Comparison of ENCODE assay signal across 2 cellular contexts in the genomic region with DNA sequence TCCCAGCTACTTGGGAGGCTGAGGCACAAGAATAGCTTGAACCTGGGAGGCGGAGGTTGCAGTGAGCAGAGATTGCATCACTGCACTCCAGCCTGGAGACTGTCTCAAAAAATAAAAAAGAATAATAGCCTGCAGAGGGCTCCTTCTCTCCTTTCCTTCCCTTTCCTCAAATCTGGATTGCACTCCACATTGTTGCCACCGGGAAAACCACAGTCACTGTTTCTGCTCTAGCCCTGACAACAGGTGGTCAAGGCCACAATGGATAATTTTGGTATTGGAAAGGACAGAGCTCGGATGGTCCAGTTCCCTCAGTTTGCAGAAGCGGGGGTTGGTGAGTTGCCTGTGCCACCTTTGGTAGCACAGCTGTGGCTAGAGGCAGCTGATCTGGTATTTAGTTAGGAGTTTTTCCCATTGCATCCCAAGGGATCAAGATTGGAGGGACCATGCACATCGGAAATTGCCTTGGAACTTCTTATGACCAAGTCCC.
TF ChIP-seq lines count a peak whose summit lies in the region.

No MANE protein-coding gene starts in this region.

TF ChIP-seq in Ishikawa, 13 proteins besides CTCF, POLR2A, EP300 and RAD21 (continued from another document):
- TF ChIP-seq, protein P1, sequence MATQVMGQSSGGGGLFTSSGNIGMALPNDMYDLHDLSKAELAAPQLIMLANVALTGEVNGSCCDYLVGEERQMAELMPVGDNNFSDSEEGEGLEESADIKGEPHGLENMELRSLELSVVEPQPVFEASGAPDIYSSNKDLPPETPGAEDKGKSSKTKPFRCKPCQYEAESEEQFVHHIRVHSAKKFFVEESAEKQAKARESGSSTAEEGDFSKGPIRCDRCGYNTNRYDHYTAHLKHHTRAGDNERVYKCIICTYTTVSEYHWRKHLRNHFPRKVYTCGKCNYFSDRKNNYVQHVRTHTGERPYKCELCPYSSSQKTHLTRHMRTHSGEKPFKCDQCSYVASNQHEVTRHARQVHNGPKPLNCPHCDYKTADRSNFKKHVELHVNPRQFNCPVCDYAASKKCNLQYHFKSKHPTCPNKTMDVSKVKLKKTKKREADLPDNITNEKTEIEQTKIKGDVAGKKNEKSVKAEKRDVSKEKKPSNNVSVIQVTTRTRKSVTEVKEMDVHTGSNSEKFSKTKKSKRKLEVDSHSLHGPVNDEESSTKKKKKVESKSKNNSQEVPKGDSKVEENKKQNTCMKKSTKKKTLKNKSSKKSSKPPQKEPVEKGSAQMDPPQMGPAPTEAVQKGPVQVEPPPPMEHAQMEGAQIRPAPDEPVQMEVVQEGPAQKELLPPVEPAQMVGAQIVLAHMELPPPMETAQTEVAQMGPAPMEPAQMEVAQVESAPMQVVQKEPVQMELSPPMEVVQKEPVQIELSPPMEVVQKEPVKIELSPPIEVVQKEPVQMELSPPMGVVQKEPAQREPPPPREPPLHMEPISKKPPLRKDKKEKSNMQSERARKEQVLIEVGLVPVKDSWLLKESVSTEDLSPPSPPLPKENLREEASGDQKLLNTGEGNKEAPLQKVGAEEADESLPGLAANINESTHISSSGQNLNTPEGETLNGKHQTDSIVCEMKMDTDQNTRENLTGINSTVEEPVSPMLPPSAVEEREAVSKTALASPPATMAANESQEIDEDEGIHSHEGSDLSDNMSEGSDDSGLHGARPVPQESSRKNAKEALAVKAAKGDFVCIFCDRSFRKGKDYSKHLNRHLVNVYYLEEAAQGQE (IDR thresholded peaks at IDR 0.05; ENCODE audit: low read depth): no peak
- TF ChIP-seq, protein P2, sequence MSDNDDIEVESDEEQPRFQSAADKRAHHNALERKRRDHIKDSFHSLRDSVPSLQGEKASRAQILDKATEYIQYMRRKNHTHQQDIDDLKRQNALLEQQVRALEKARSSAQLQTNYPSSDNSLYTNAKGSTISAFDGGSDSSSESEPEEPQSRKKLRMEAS (IDR thresholded peaks at IDR 0.05): no peak
- TF ChIP-seq EGR1 (IDR thresholded peaks at IDR 0.05) (no peak), CREB1 (IDR thresholded peaks at IDR 0.05; ENCODE audit: low read depth) (no peak)
TF ChIP-seq in Ishikawa: peak in this region for 2.

TF ChIP-seq in HepG2, 621 proteins besides CTCF, POLR2A, EP300 and RAD21 (continued from another document):
- TF ChIP-seq THAP8 (CRISPR knock-in tag; IDR thresholded peaks at IDR 0.05; ENCODE audit: borderline replicate concordance) (no peak), CEBPB (IDR thresholded peaks at IDR 0.05; ENCODE audit: borderline replicate concordance, low read depth, low read length) (peak; percentile 25; the same call in 1 of the 2 replicates), CEBPG (CRISPR knock-in tag; IDR thresholded peaks at IDR 0.05) (peak; percentile 75), JARID2 (CRISPR knock-in tag; IDR thresholded peaks at IDR 0.05; ENCODE audit: insufficient replicate concordance) (no peak), STAG1 (CRISPR knock-in tag; IDR thresholded peaks at IDR 0.05) (peak; percentile 25; the same call in 1 of the 2 replicates), TEAD3 (CRISPR knock-in tag; optimal IDR thresholded peaks at IDR 0.05; ENCODE audit: borderline replicate concordance) (peak; percentile 32)
